3 cellular contexts compared by ENCODE assay signal in the genomic region with DNA sequence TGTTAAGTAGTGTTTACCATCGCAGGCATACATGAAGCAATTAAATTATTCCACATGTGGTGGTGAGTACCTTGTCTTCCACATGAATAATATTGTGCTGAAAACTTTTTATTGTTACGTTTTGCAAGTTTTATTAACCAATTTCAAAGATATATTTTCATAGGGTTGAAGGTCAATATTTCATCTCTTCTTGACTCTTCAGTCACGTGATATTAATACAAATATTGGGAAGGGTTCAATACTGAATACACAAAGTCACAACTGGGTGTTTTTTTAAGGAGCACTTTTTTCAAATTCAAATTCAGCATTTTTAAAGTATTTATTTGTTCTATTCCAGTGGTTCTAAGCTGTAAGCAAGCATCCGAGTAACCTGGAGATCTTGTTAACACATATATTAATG.
A peak's percentile ranks its signal among the peaks of the same experiment; 100 is the strongest.
TF ChIP-seq lines count a peak whose summit lies in the region.

No MANE protein-coding gene starts in this region.

TF ChIP-seq in HepG2, 621 proteins besides CTCF, POLR2A, EP300 and RAD21:
- no peak for TF ChIP-seq GABPB1 (CRISPR knock-in tag; IDR thresholded peaks at IDR 0.05)
- no peak for TF ChIP-seq ZNF367 (CRISPR knock-in tag; IDR thresholded peaks at IDR 0.05; ENCODE audit: borderline replicate concordance)
- TF ChIP-seq SALL2 (CRISPR knock-in tag; IDR thresholded peaks at IDR 0.05) = no peak
- peak; percentile 68 for TF ChIP-seq RAD51 (IDR thresholded peaks at IDR 0.05; ENCODE audit: borderline replicate concordance)
- TF ChIP-seq ZIK1 (CRISPR knock-in tag; IDR thresholded peaks at IDR 0.05; ENCODE audit: borderline replicate concordance, low read depth) = no peak
- no peak for TF ChIP-seq JUNB (CRISPR knock-in tag; IDR thresholded peaks at IDR 0.05; ENCODE audit: borderline replicate concordance)

TF ChIP-seq in GM12878, 131 proteins besides CTCF, POLR2A, EP300 and RAD21:
- no peak for TF ChIP-seq SRF (IDR thresholded peaks at IDR 0.05; ENCODE audit: low read depth in 2 of 2, low read length in 2 of 2)
- TF ChIP-seq RAD51 (IDR thresholded peaks at IDR 0.05) = peak; percentile 41; the same call in 1 of the 2 replicates
TF ChIP-seq in GM12878: peak in this region for 1.

TF ChIP-seq in K562, 482 proteins besides CTCF, POLR2A, EP300 and RAD21:
- TF ChIP-seq ZNF197 (CRISPR knock-in tag; IDR thresholded peaks at IDR 0.05; ENCODE audit: low read depth) = no peak
- TF ChIP-seq, protein P1, sequence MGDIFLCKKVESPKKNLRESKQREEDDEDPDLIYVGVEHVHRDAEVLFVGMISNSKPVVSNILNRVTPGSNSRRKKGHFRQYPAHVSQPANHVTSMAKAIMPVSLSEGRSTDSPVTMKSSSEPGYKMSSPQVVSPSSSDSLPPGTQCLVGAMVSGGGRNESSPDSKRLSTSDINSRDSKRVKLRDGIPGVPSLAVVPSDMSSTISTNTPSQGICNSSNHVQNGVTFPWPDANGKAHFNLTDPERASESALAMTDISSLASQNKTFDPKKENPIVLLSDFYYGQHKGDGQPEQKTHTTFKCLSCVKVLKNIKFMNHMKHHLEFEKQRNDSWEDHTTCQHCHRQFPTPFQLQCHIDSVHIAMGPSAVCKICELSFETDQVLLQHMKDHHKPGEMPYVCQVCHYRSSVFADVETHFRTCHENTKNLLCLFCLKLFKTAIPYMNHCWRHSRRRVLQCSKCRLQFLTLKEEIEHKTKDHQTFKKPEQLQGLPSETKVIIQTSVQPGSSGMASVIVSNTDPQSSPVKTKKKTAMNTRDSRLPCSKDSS (IDR thresholded peaks at IDR 0.05; ENCODE audit: low read depth, partially characterized antibody) = no peak
- TF ChIP-seq, protein P2, sequence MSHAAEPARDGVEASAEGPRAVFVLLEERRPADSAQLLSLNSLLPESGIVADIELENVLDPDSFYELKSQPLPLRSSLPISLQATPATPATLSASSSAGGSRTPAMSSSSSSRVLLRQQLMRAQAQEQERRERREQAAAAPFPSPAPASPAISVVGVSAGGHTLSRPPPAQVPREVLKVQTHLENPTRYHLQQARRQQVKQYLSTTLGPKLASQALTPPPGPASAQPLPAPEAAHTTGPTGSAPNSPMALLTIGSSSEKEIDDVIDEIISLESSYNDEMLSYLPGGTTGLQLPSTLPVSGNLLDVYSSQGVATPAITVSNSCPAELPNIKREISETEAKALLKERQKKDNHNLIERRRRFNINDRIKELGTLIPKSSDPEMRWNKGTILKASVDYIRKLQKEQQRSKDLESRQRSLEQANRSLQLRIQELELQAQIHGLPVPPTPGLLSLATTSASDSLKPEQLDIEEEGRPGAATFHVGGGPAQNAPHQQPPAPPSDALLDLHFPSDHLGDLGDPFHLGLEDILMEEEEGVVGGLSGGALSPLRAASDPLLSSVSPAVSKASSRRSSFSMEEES (CRISPR knock-in tag; IDR thresholded peaks at IDR 0.05) = peak; percentile 76
- TF ChIP-seq, protein P3, sequence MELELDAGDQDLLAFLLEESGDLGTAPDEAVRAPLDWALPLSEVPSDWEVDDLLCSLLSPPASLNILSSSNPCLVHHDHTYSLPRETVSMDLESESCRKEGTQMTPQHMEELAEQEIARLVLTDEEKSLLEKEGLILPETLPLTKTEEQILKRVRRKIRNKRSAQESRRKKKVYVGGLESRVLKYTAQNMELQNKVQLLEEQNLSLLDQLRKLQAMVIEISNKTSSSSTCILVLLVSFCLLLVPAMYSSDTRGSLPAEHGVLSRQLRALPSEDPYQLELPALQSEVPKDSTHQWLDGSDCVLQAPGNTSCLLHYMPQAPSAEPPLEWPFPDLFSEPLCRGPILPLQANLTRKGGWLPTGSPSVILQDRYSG (tag; conservative IDR thresholded peaks at IDR 0.05; ENCODE audit: low read depth) = no peak
